Comparison of ENCODE assay signal across 1 cellular context in the genomic region with DNA sequence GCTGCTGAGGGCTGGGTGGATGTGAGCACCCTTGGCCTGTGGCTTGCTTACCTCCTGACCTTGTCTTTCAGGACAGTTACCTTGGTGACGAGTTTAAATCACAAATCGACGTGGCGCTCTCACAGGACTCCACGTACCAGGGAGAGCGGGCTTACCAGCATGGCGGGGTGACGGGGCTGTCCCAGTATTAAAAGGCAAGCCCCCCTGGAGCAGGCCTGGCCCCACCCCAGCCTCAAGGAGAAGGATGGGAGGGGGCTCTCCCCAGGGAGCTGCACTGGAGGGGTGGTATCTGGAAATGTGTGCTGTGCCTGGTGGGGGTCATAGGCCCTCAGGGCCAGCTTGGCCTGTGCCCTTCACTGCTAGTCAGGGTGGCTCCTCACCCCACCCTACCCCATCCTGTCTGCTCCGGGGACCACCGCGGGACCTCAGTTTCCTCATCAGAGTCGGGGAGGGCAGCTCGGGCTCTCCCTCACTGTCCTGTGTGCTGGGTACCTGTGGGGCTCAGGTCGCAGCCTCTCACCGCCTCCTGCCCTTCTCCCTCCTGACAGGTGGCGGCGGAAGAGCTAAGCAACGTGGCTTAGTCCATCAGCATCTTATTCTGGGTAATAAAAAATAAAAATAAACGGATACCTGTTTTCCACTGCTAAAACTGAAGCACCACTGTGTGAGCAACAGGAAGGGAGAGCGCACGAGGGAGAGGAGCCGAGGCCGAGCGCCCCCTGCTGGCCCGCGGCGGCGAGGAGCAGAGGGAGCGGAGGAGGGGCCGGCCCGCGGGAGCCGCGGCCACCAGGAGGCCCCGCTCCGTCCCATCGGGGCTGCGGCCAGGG.
TF ChIP-seq lines count a peak whose summit lies in the region.

No MANE protein-coding gene starts in this region.

TF ChIP-seq in HepG2, 621 proteins besides CTCF, POLR2A, EP300 and RAD21 (continues in another document):
- TF ChIP-seq ZNF547 (CRISPR knock-in tag; IDR thresholded peaks at IDR 0.05) (no peak), STAG1 (CRISPR knock-in tag; IDR thresholded peaks at IDR 0.05) (peak; percentile 67), SP1 (IDR thresholded peaks at IDR 0.05) (no peak), SP1 (CRISPR knock-in tag; IDR thresholded peaks at IDR 0.05) (0 out of 2 replicates have a peak, but pooled peaks have one; percentile 30), CBX1 (IDR thresholded peaks at IDR 0.05; ENCODE audit: low read depth) (no peak), ZNF644 (CRISPR knock-in tag; IDR thresholded peaks at IDR 0.05; ENCODE audit: low read depth) (no peak), ZNF788 (CRISPR knock-in tag; IDR thresholded peaks at IDR 0.05; ENCODE audit: borderline replicate concordance) (no peak), ZNF383 (CRISPR knock-in tag; IDR thresholded peaks at IDR 0.05; ENCODE audit: borderline replicate concordance) (no peak), ZNF451 (CRISPR knock-in tag; IDR thresholded peaks at IDR 0.05) (no peak), RFXANK (CRISPR knock-in tag; IDR thresholded peaks at IDR 0.05) (no peak), ZNF138 (CRISPR knock-in tag; IDR thresholded peaks at IDR 0.05; ENCODE audit: low read depth) (no peak), ETV6 (CRISPR knock-in tag; conservative IDR thresholded peaks at IDR 0.05) (no peak), SPEN (CRISPR knock-in tag; IDR thresholded peaks at IDR 0.05; ENCODE audit: low read depth) (0 out of 2 replicates have a peak, but pooled peaks have one; percentile 20), RFXAP (CRISPR knock-in tag; IDR thresholded peaks at IDR 0.05; ENCODE audit: borderline replicate concordance) (no peak), ZNF577 (CRISPR knock-in tag; IDR thresholded peaks at IDR 0.05; ENCODE audit: borderline replicate concordance, low read depth) (no peak), ZNF501 (CRISPR knock-in tag; IDR thresholded peaks at IDR 0.05) (0 out of 2 replicates have a peak, but pooled peaks have one; percentile 23), PRPF4 (IDR thresholded peaks at IDR 0.05; ENCODE audit: low read depth, low read length, poor library complexity, severe bottlenecking) (no peak), YY1 (IDR thresholded peaks at IDR 0.05; ENCODE audit: insufficient read depth, insufficient replicate concordance, low read depth, low read length) (peak; percentile 62), XRCC5 (optimal IDR thresholded peaks at IDR 0.05; ENCODE audit: low read length) (peak; percentile 97), POLR2G (IDR thresholded peaks at IDR 0.05; ENCODE audit: low read depth, low read length) (peak; percentile 36; the same call in 1 of the 2 replicates), ELF3 (CRISPR knock-in tag; IDR thresholded peaks at IDR 0.05) (0 out of 2 replicates have a peak, but pooled peaks have one; percentile 18), FOXO1 (CRISPR knock-in tag; IDR thresholded peaks at IDR 0.05) (no peak), HOXA3 (CRISPR knock-in tag; IDR thresholded peaks at IDR 0.05) (peak; percentile 55), ZSCAN25 (CRISPR knock-in tag; IDR thresholded peaks at IDR 0.05) (peak; percentile 79), TAF15 (IDR thresholded peaks at IDR 0.05; ENCODE audit: low read depth, low read length, poor library complexity, severe bottlenecking) (peak; percentile 75), NBN (conservative IDR thresholded peaks at IDR 0.05) (no peak), ZSCAN29 (CRISPR knock-in tag; conservative IDR thresholded peaks at IDR 0.05) (no peak), ZFP41 (CRISPR knock-in tag; IDR thresholded peaks at IDR 0.05; ENCODE audit: borderline replicate concordance) (no peak), TCF7L2 (IDR thresholded peaks at IDR 0.05; ENCODE audit: low read depth, low read length) (no peak), ZNF143 (CRISPR knock-in tag; IDR thresholded peaks at IDR 0.05) (no peak), CHD2 (IDR thresholded peaks at IDR 0.05; ENCODE audit: low read depth, low read length) (peak; percentile 51; the same call in 1 of the 2 replicates), ZNF891 (CRISPR knock-in tag; IDR thresholded peaks at IDR 0.05) (no peak), ZNF333 (CRISPR knock-in tag; IDR thresholded peaks at IDR 0.05; ENCODE audit: borderline replicate concordance) (no peak), SATB2 (CRISPR knock-in tag; IDR thresholded peaks at IDR 0.05) (no peak), PHF5A (CRISPR knock-in tag; IDR thresholded peaks at IDR 0.05; ENCODE audit: low read depth, unreplicated experiment) (peak; percentile 35), U2AF2 (IDR thresholded peaks at IDR 0.05; ENCODE audit: low read depth, low read length) (no peak), DPF2 (CRISPR knock-in tag; IDR thresholded peaks at IDR 0.05; ENCODE audit: borderline replicate concordance, low read depth) (no peak)
- TF ChIP-seq, protein P1, sequence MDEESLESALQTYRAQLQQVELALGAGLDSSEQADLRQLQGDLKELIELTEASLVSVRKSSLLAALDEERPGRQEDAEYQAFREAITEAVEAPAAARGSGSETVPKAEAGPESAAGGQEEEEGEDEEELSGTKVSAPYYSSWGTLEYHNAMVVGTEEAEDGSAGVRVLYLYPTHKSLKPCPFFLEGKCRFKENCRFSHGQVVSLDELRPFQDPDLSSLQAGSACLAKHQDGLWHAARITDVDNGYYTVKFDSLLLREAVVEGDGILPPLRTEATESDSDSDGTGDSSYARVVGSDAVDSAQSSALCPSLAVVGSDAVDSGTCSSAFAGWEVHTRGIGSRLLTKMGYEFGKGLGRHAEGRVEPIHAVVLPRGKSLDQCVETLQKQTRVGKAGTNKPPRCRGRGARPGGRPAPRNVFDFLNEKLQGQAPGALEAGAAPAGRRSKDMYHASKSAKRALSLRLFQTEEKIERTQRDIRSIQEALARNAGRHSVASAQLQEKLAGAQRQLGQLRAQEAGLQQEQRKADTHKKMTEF (CRISPR knock-in tag; IDR thresholded peaks at IDR 0.05): peak; percentile 38; the same call in 1 of the 2 replicates
- TF ChIP-seq, protein P2, sequence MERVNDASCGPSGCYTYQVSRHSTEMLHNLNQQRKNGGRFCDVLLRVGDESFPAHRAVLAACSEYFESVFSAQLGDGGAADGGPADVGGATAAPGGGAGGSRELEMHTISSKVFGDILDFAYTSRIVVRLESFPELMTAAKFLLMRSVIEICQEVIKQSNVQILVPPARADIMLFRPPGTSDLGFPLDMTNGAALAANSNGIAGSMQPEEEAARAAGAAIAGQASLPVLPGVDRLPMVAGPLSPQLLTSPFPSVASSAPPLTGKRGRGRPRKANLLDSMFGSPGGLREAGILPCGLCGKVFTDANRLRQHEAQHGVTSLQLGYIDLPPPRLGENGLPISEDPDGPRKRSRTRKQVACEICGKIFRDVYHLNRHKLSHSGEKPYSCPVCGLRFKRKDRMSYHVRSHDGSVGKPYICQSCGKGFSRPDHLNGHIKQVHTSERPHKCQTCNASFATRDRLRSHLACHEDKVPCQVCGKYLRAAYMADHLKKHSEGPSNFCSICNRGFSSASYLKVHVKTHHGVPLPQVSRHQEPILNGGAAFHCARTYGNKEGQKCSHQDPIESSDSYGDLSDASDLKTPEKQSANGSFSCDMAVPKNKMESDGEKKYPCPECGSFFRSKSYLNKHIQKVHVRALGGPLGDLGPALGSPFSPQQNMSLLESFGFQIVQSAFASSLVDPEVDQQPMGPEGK (CRISPR knock-in tag; IDR thresholded peaks at IDR 0.05): peak; percentile 34; the same call in 1 of the 2 replicates
- TF ChIP-seq, protein P3, sequence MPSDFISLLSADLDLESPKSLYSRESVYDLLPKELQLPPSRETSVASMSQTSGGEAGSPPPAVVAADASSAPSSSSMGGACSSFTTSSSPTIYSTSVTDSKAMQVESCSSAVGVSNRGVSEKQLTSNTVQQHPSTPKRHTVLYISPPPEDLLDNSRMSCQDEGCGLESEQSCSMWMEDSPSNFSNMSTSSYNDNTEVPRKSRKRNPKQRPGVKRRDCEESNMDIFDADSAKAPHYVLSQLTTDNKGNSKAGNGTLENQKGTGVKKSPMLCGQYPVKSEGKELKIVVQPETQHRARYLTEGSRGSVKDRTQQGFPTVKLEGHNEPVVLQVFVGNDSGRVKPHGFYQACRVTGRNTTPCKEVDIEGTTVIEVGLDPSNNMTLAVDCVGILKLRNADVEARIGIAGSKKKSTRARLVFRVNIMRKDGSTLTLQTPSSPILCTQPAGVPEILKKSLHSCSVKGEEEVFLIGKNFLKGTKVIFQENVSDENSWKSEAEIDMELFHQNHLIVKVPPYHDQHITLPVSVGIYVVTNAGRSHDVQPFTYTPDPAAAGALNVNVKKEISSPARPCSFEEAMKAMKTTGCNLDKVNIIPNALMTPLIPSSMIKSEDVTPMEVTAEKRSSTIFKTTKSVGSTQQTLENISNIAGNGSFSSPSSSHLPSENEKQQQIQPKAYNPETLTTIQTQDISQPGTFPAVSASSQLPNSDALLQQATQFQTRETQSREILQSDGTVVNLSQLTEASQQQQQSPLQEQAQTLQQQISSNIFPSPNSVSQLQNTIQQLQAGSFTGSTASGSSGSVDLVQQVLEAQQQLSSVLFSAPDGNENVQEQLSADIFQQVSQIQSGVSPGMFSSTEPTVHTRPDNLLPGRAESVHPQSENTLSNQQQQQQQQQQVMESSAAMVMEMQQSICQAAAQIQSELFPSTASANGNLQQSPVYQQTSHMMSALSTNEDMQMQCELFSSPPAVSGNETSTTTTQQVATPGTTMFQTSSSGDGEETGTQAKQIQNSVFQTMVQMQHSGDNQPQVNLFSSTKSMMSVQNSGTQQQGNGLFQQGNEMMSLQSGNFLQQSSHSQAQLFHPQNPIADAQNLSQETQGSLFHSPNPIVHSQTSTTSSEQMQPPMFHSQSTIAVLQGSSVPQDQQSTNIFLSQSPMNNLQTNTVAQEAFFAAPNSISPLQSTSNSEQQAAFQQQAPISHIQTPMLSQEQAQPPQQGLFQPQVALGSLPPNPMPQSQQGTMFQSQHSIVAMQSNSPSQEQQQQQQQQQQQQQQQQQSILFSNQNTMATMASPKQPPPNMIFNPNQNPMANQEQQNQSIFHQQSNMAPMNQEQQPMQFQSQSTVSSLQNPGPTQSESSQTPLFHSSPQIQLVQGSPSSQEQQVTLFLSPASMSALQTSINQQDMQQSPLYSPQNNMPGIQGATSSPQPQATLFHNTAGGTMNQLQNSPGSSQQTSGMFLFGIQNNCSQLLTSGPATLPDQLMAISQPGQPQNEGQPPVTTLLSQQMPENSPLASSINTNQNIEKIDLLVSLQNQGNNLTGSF (CRISPR knock-in tag; IDR thresholded peaks at IDR 0.05): no peak
- TF ChIP-seq, protein P4, sequence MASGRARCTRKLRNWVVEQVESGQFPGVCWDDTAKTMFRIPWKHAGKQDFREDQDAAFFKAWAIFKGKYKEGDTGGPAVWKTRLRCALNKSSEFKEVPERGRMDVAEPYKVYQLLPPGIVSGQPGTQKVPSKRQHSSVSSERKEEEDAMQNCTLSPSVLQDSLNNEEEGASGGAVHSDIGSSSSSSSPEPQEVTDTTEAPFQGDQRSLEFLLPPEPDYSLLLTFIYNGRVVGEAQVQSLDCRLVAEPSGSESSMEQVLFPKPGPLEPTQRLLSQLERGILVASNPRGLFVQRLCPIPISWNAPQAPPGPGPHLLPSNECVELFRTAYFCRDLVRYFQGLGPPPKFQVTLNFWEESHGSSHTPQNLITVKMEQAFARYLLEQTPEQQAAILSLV (CRISPR knock-in tag; IDR thresholded peaks at IDR 0.05; ENCODE audit: borderline replicate concordance): 0 out of 2 replicates have a peak, but pooled peaks have one; percentile 35
- TF ChIP-seq, protein P5, sequence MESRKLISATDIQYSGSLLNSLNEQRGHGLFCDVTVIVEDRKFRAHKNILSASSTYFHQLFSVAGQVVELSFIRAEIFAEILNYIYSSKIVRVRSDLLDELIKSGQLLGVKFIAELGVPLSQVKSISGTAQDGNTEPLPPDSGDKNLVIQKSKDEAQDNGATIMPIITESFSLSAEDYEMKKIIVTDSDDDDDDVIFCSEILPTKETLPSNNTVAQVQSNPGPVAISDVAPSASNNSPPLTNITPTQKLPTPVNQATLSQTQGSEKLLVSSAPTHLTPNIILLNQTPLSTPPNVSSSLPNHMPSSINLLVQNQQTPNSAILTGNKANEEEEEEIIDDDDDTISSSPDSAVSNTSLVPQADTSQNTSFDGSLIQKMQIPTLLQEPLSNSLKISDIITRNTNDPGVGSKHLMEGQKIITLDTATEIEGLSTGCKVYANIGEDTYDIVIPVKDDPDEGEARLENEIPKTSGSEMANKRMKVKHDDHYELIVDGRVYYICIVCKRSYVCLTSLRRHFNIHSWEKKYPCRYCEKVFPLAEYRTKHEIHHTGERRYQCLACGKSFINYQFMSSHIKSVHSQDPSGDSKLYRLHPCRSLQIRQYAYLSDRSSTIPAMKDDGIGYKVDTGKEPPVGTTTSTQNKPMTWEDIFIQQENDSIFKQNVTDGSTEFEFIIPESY (CRISPR knock-in tag; IDR thresholded peaks at IDR 0.05): peak; percentile 99
- TF ChIP-seq, protein P6, sequence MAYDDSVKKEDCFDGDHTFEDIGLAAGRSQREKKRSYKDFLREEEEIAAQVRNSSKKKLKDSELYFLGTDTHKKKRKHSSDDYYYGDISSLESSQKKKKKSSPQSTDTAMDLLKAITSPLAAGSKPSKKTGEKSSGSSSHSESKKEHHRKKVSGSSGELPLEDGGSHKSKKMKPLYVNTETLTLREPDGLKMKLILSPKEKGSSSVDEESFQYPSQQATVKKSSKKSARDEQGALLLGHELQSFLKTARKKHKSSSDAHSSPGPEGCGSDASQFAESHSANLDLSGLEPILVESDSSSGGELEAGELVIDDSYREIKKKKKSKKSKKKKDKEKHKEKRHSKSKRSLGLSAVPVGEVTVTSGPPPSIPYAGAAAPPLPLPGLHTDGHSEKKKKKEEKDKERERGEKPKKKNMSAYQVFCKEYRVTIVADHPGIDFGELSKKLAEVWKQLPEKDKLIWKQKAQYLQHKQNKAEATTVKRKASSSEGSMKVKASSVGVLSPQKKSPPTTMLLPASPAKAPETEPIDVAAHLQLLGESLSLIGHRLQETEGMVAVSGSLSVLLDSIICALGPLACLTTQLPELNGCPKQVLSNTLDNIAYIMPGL (CRISPR knock-in tag; IDR thresholded peaks at IDR 0.05; ENCODE audit: borderline replicate concordance in 1 of 2, low read depth in 1 of 2): peak; percentile 72 to 73; a peak in 3 of 4 replicates
- TF ChIP-seq, protein P7, sequence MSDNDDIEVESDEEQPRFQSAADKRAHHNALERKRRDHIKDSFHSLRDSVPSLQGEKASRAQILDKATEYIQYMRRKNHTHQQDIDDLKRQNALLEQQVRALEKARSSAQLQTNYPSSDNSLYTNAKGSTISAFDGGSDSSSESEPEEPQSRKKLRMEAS (IDR thresholded peaks at IDR 0.05): 0 out of 2 replicates have a peak, but pooled peaks have one; percentile 18
- TF ChIP-seq, protein P8, sequence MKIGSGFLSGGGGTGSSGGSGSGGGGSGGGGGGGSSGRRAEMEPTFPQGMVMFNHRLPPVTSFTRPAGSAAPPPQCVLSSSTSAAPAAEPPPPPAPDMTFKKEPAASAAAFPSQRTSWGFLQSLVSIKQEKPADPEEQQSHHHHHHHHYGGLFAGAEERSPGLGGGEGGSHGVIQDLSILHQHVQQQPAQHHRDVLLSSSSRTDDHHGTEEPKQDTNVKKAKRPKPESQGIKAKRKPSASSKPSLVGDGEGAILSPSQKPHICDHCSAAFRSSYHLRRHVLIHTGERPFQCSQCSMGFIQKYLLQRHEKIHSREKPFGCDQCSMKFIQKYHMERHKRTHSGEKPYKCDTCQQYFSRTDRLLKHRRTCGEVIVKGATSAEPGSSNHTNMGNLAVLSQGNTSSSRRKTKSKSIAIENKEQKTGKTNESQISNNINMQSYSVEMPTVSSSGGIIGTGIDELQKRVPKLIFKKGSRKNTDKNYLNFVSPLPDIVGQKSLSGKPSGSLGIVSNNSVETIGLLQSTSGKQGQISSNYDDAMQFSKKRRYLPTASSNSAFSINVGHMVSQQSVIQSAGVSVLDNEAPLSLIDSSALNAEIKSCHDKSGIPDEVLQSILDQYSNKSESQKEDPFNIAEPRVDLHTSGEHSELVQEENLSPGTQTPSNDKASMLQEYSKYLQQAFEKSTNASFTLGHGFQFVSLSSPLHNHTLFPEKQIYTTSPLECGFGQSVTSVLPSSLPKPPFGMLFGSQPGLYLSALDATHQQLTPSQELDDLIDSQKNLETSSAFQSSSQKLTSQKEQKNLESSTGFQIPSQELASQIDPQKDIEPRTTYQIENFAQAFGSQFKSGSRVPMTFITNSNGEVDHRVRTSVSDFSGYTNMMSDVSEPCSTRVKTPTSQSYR (CRISPR knock-in tag; IDR thresholded peaks at IDR 0.05; ENCODE audit: borderline replicate concordance): peak; percentile 80
